Comparison of ENCODE assay signal across 13 cellular contexts in genomic region chr9:7549261-7549660, GRCh38.
DNase-seq lines count a peak whose midpoint lies in the region; ATAC-seq and TF ChIP-seq lines count a peak whose summit lies in the region.
"Had no signal": no experiment of that assay in that cellular context is flagged by ENCODE, and none has a peak within 500 bp of the region (broad histone marks: within the 10 kb centered on the region; RNA-seq: fewer than 3 reads in every experiment).

No MANE protein-coding gene starts in this region.

- H3K36me3 ChIP-seq in NT2/D1 (ENCODE audit: insufficient read depth, insufficient read length, low read length) (no peaks in the 10 kb centered on the region), thyroid gland (no peaks in the 10 kb centered on the region)
- H3K36me3 ChIP-seq: thoracic aorta had no signal

- H3K4me1 ChIP-seq in NT2/D1 (ENCODE audit: insufficient read depth, insufficient read length) (peaks cover 6% of the 10 kb centered on the region), thyroid gland (no peaks in the 10 kb centered on the region)

- H3K9me3 ChIP-seq in NT2/D1 (ENCODE audit: insufficient read depth, low read length) (no peaks in the 10 kb centered on the region; the same call in 1 of the 2 replicates), thyroid gland (no peaks in the 10 kb centered on the region)
- H3K9me3 ChIP-seq: thoracic aorta had no signal

- no peak for TF ChIP-seq POLR2A in thyroid gland (IDR thresholded peaks at IDR 0.05)

- no peak overlapping the region for H3K9ac ChIP-seq in NT2/D1 (ENCODE audit: insufficient read length, low read depth)

- no peak for TF ChIP-seq CTCF in thyroid gland (IDR thresholded peaks at IDR 0.05)

- WGBS in thyroid gland, 2 donors, result 33 to 43% methylated on average over 1 to 3 of the region's 3 CpGs

- no peak for DNase-seq in Right ventricle myocardium inferior (ENCODE audit: missing footprints)
- no peak for DNase-seq in cardiac septum (ENCODE audit: low spot score)
- peak; percentile 78 for DNase-seq in NT2/D1 (ENCODE audit: low read depth, low spot score)
- peak; percentile 69 for DNase-seq in iPS DF 19.7 (ENCODE audit: low read depth, low spot score)
- peak; percentile 92 to 94 for DNase-seq in thyroid gland
- DNase-seq in stimulated activated CD4-positive, alpha-beta T cell treated with anti-CD3 and anti-CD28 coated beads, Interleukin-15, amount 100 ng/mL, for 24 hours, result no peak
- no peak for DNase-seq in activated naive CD4-positive, alpha-beta T cell treated with Interleukin-2 at 50 U/mL for 16 hours
- DNase-seq: Calu3, HFFc6, NCI-H510A had no signal

- intact Hi-C loops in Right ventricle myocardium inferior (cut with DNase I) (no loop called here), cardiac septum (cut with DNase I) (no loop called here), thyroid gland (cut with DNase I) (no loop called here)

- H3K27me3 ChIP-seq in NT2/D1 (ENCODE audit: insufficient read depth, insufficient read length) (no peaks in the 10 kb centered on the region), thyroid gland (no peaks in the 10 kb centered on the region)

- ATAC-seq in Right ventricle myocardium inferior, result peak; percentile 34
- no peak for ATAC-seq in GM18873 (IDR thresholded peaks at IDR 0.05; ENCODE audit: low FRiP score, unreplicated experiment)
- ATAC-seq: activated T-helper 17 cell treated with anti-CD3 and anti-CD28 coated beads, Interleukin-2, amount 50 U/mL, for 72 hours had no signal

- H3K27ac ChIP-seq in thyroid gland, result no peak overlapping the region
- H3K27ac ChIP-seq: thoracic aorta had no signal

- H3K4me3 ChIP-seq in NT2/D1 (ENCODE audit: insufficient read length, low read depth) (no peak overlapping the region), thyroid gland (replicated peaks in 1 of 3) (no peak overlapping the region)
- H3K4me3 ChIP-seq: thoracic aorta had no signal

Comparison
In these comparisons a context has a peak if more than half of its experiments do, and no peak if none do; other contexts are left out.
1. DNase-seq: peak in NT2/D1 (single experiment), iPS DF 19.7 (single experiment) and thyroid gland (2 of 2); none in Right ventricle myocardium inferior (single experiment), cardiac septum (single experiment), stimulated activated CD4-positive, alpha-beta T cell treated with anti-CD3 and anti-CD28 coated beads, Interleukin-15, amount 100 ng/mL, for 24 hours (single experiment) and activated naive CD4-positive, alpha-beta T cell treated with Interleukin-2 at 50 U/mL for 16 hours (single experiment).